Comparison of ENCODE assay signal across 20 cellular contexts in genomic region chr7:10483671-10484070, GRCh38.
A peak's percentile ranks its signal among the peaks of the same experiment; 100 is the strongest.
DNase-seq lines count a peak whose midpoint lies in the region; ATAC-seq, FAIRE-seq and TF ChIP-seq lines count a peak whose summit lies in the region.
"Had no signal": no experiment of that assay in that cellular context is flagged by ENCODE, and none has a peak within 500 bp of the region (broad histone marks: within the 10 kb centered on the region; RNA-seq: fewer than 3 reads in every experiment).

No MANE protein-coding gene starts in this region.

- H3K79me2 ChIP-seq in PC-3 (ENCODE audit: low read length): no peaks in the 10 kb centered on the region

- H3K4me3 ChIP-seq in PC-3 (ENCODE audit: low read length): no peak overlapping the region
- no peak overlapping the region for H3K4me3 ChIP-seq in H7 (ENCODE audit: insufficient read depth, low read depth, low read length)
- H3K4me3 ChIP-seq: SK-N-MC had no signal

- CTCF ChIA-PET in PC-3 (lab: Charles Lee): no interaction called here

- peaks cover 4% of the 10 kb centered on the region for H3K9me3 Mint-ChIP-seq in T-helper 2 cell treated with Interferon-gamma antibody and Interleukin-4, amounts not matched to agents 5 μg/mL and 100 μg/mL, for 36 hours

- no peak overlapping the region for H3K27ac ChIP-seq in PC-3 (ENCODE audit: low read length)
- H3K27ac ChIP-seq: C4-2B, SK-N-MC had no signal

- POLR2A ChIA-PET in PC-3 (lab: Charles Lee; ENCODE audit: unreplicated experiment): no interaction called here

- H3K9me3 ChIP-seq in PC-3 (ENCODE audit: low read length): no peaks in the 10 kb centered on the region

- FAIRE-seq in H54 (lab: Jason Lieb, UNC): peak; percentile 60
- FAIRE-seq: GM12892 had no signal

- BruUV-seq in PC-3 (replicated peaks; lab: Mats Ljungman, UMichigan): no TSS peak

- no peaks in the 10 kb centered on the region for H3K4me1 ChIP-seq in PC-3 (ENCODE audit: insufficient read depth, low read length)

- H3K9ac ChIP-seq in PC-3 (ENCODE audit: low read length): no peak overlapping the region

- H3K4me1 Mint-ChIP-seq in T-helper 2 cell treated with Interferon-gamma antibody and Interleukin-4, amounts not matched to agents 5 μg/mL and 100 μg/mL, for 36 hours (ENCODE audit: low read depth): no peaks in the 10 kb centered on the region

- no peak overlapping the region for H2AFZ ChIP-seq in PC-3 (ENCODE audit: low read length)

- H3K27me3 Mint-ChIP-seq in T-helper 2 cell treated with Interferon-gamma antibody and Interleukin-4, amounts not matched to agents 5 μg/mL and 100 μg/mL, for 36 hours (ENCODE audit: low read depth): no peaks in the 10 kb centered on the region

- TF ChIP-seq POLR2A in H54 (IDR thresholded peaks at IDR 0.05; ENCODE audit: low read depth, low read length): no peak

- H3K9me2 ChIP-seq in PC-3 (replicated peaks; ENCODE audit: low read length): no peaks in the 10 kb centered on the region

- H3K4me3 Mint-ChIP-seq in T-helper 2 cell treated with Interferon-gamma antibody and Interleukin-4, amounts not matched to agents 5 μg/mL and 100 μg/mL, for 36 hours: no peak overlapping the region
- H3K4me3 Mint-ChIP-seq: HFFc6 had no signal

- no peak for TF ChIP-seq CTCF in PC-3 (conservative IDR thresholded peaks at IDR 0.05; ENCODE audit: low read depth, low read length)

- H4K20me1 ChIP-seq in PC-3 (ENCODE audit: low read length): no peaks in the 10 kb centered on the region

- no peaks in the 10 kb centered on the region for H3F3A ChIP-seq in PC-3 (ENCODE audit: low read length, unreplicated experiment)

- no peaks in the 10 kb centered on the region for H3K27me3 ChIP-seq in PC-3 (ENCODE audit: low read length)
- no peaks in the 10 kb centered on the region for H3K27me3 ChIP-seq in H7 (ENCODE audit: control insufficient read depth, insufficient read depth, low read length)

- DNase-seq in H54 (ENCODE audit: insufficient read length, low spot score) (no peak), PC-3 (peak; percentile 5), astrocyte of the hippocampus (ENCODE audit: low read depth, low spot score) (peak; percentile 42), foreskin melanocyte (peak; percentile 71), H7 (no peak), NCI-H1694 treated with DMSO at 0.1 percent for 48 hours (lab: John Stamatoyannopoulos, UW) (no peak)
- no peak for DNase-seq in T-helper 2 cell treated with Interferon-gamma antibody and Interleukin-4, amounts not matched to agents 5 μg/mL and 100 μg/mL, for 36 hours (ENCODE audit: low spot score)
- DNase-seq: COR-L47, DMS153, GOT3, HFFc6, Karpas-422, MV-4-11, NCI-H1436, NCI-H2029 treated with DMSO at 0.1 percent for 48 hours, NCI-H748 treated with DMSO at 0.1 percent for 48 hours had no signal

- H3K4me2 ChIP-seq in PC-3 (ENCODE audit: low read length): no peak overlapping the region

- H3K36me3 Mint-ChIP-seq in T-helper 2 cell treated with Interferon-gamma antibody and Interleukin-4, amounts not matched to agents 5 μg/mL and 100 μg/mL, for 36 hours (ENCODE audit: low read depth): no peaks in the 10 kb centered on the region

- no peak overlapping the region for H3K27ac Mint-ChIP-seq in T-helper 2 cell treated with Interferon-gamma antibody and Interleukin-4, amounts not matched to agents 5 μg/mL and 100 μg/mL, for 36 hours
- H3K27ac Mint-ChIP-seq: HFFc6 had no signal

- ATAC-seq in PC-3 (peak; percentile 51; the same call in 1 of the 2 replicates), HG02623 (IDR thresholded peaks at IDR 0.05; ENCODE audit: unreplicated experiment) (no peak)

- intact Hi-C loops in PC-3 (cut with micrococcal nuclease): no loop called here

- H3K36me3 ChIP-seq in PC-3 (ENCODE audit: low read depth, low read length): no peaks in the 10 kb centered on the region
- no peaks in the 10 kb centered on the region for H3K36me3 ChIP-seq in H7 (replicated peaks; ENCODE audit: control insufficient read depth, insufficient read depth, low read length)

Comparison
In these comparisons a context has a peak if more than half of its experiments do, and no peak if none do; other contexts are left out.
1. DNase-seq: peak in PC-3 (single experiment), astrocyte of the hippocampus (single experiment) and foreskin melanocyte (single experiment); none in H54 (single experiment), H7 (single experiment), T-helper 2 cell treated with Interferon-gamma antibody and Interleukin-4, amounts not matched to agents 5 μg/mL and 100 μg/mL, for 36 hours (single experiment) and NCI-H1694 treated with DMSO at 0.1 percent for 48 hours (single experiment).